In genomic region chr18:12032786-12033642, GRCh38 we compare ENCODE assay signal across 14 cellular contexts. TPM values are rescaled to one million over a fixed set of nuclear protein-coding genes. Genes with fewer than 3 reads are reported as not detected.
DNase-seq lines count a peak whose midpoint lies in the region; ATAC-seq, FAIRE-seq and TF ChIP-seq lines count a peak whose summit lies in the region.
"Had no signal": no experiment of that assay in that cellular context is flagged by ENCODE, and none has a peak within 500 bp of the region (broad histone marks: within the 10 kb centered on the region; RNA-seq: fewer than 3 reads in every experiment).

No MANE protein-coding gene starts in this region.

- H3K9me3 ChIP-seq in H9 (ENCODE audit: control insufficient read depth, low read depth, low read length) (no peaks in the 10 kb centered on the region), keratinocyte (ENCODE audit: control insufficient read depth, low read depth, low read length) (no peaks in the 10 kb centered on the region), suprapubic skin (no peaks in the 10 kb centered on the region)
- H3K9me3 ChIP-seq: SK-N-SH, thoracic aorta had no signal

- BruUV-seq in MCF 10A (replicated peaks; lab: Mats Ljungman, UMichigan): no TSS peak

- no peaks in the 10 kb centered on the region for H4K20me1 ChIP-seq in H9 (ENCODE audit: control insufficient read depth, insufficient read depth, insufficient read length)
- no peaks in the 10 kb centered on the region for H4K20me1 ChIP-seq in keratinocyte (ENCODE audit: control insufficient read depth, extremely low read depth, insufficient read depth, low read length)

- H3K36me3 ChIP-seq in keratinocyte (ENCODE audit: control insufficient read depth in 2 of 2, extremely low read depth in 1 of 2, insufficient read depth in 2 of 2, low read length in 2 of 2) (no peaks in the 10 kb centered on the region), suprapubic skin (peaks cover 5% of the 10 kb centered on the region)

- no peak overlapping the region for H2AK5ac ChIP-seq in H9 (ENCODE audit: insufficient read length, low read length)

- H4K5ac ChIP-seq in H9 (ENCODE audit: insufficient read length, low read depth, low read length): no peak overlapping the region

- H3K27ac Mint-ChIP-seq in H9 (peak overlapping the region in 2 of 3 experiments; percentile 16 to 25; a peak in 5 of 7 replicates), MCF 10A (ENCODE audit: low read depth, unreplicated experiment) (peak overlapping the region; percentile 28)

- peaks cover 8 to 9% of the 10 kb centered on the region in 2 experiments for H3K4me1 Mint-ChIP-seq in H9
- peaks cover 15% of the 10 kb centered on the region for H3K4me1 Mint-ChIP-seq in MCF 10A (ENCODE audit: insufficient read depth, unreplicated experiment)

- no peak overlapping the region for H3K14ac ChIP-seq in H9 (ENCODE audit: insufficient read depth, low read length)

- H3K36me3 Mint-ChIP-seq in H9 (ENCODE audit: insufficient read depth in 1 of 3, low read depth in 3 of 3): peaks cover 23 to 47% (median 47%) of the 10 kb centered on the region in 3 experiments
- peaks cover 21% of the 10 kb centered on the region for H3K36me3 Mint-ChIP-seq in MCF 10A (ENCODE audit: insufficient read depth, unreplicated experiment)

- no peak overlapping the region for H2AFZ ChIP-seq in H9 (ENCODE audit: low read length)
- H2AFZ ChIP-seq in keratinocyte (ENCODE audit: control insufficient read depth, low read length): no peak overlapping the region

- H3K18ac ChIP-seq in H9 (ENCODE audit: insufficient read length, low read depth, low read length): no peak overlapping the region

- no peak overlapping the region for H4K91ac ChIP-seq in H9 (ENCODE audit: insufficient read length, low read depth, low read length)

- no peak overlapping the region for H4K8ac ChIP-seq in H9 (replicated peaks; ENCODE audit: insufficient read length, low read depth, low read length)

- no peaks in the 10 kb centered on the region for H3K79me2 ChIP-seq in H9 (ENCODE audit: insufficient read depth, low read length)
- H3K79me2 ChIP-seq in keratinocyte (ENCODE audit: control insufficient read depth, insufficient read depth, low read length): no peaks in the 10 kb centered on the region

- no peak for ATAC-seq in GM18868 (IDR thresholded peaks at IDR 0.05; ENCODE audit: unreplicated experiment)
- no peak for ATAC-seq in left lobe of liver
- ATAC-seq: activated T-cell treated with anti-CD3 and anti-CD28 coated beads, Interleukin-2, amount 50 U/mL, for 4 hours had no signal

- POLR2A ChIA-PET in MCF 10A (lab: Yijun Ruan, JAX): interaction anchor here (0.6 to 1.2 kb wide), 6 partner anchors 8 to 374 kb away, joined by 3 to 4 read pairs (median 4); no protein-coding TSS in a partner anchor

- peaks cover 12% of the 10 kb centered on the region for H3K27me3 Mint-ChIP-seq in H9 (ENCODE audit: low read depth)
- H3K27me3 Mint-ChIP-seq in MCF 10A (ENCODE audit: insufficient read depth, unreplicated experiment): no peaks in the 10 kb centered on the region

- H2BK12ac ChIP-seq in H9 (ENCODE audit: insufficient read length, low read depth, low read length): no peak overlapping the region

- dilution Hi-C loops in keratinocyte (cut with MboI; ENCODE audit: extremely low pct_ligation_motif_present, low sequenced_read_pairs): no loop called here

- H3K23me2 ChIP-seq in H9 (ENCODE audit: insufficient read length, low read depth, low read length, poor library complexity, severe bottlenecking): no peaks in the 10 kb centered on the region

- H3K9ac ChIP-seq in H9 (ENCODE audit: extremely low read depth, insufficient read length, low read length) (no peak overlapping the region), keratinocyte (ENCODE audit: control insufficient read depth, extremely low read depth, insufficient read depth, low read length) (no peak overlapping the region)
- H3K9ac ChIP-seq: KMS-11, SK-N-SH had no signal

- DNase-seq in H9: no peak
- DNase-seq in MCF 10A (ENCODE audit: unreplicated experiment): peak; percentile 17
- no peak for DNase-seq in keratinocyte (ENCODE audit: low read depth, low spot score)
- DNase-seq in suprapubic skin (ENCODE audit: low spot score in 2 of 2): peak in 1 of 2 donors; percentile 52
- DNase-seq in NCI-H1417 treated with DMSO at 0.1 percent for 48 hours (lab: John Stamatoyannopoulos, UW): no peak
- DNase-seq in left lobe of liver (ENCODE audit: low spot score): no peak
- DNase-seq: activated CD4-positive, CD25-positive, alpha-beta regulatory T cell treated with anti-CD3 and anti-CD28 coated beads, Interleukin-2, amount 50 U/mL, for 72 hours; activated T-cell treated with anti-CD3 and anti-CD28 coated beads, Interleukin-2, amount 50 U/mL, for 4 hours; NCI-H2081; SK-N-SH had no signal

- H3K4ac ChIP-seq in H9 (ENCODE audit: low read depth, low read length): no peak overlapping the region

- TF ChIP-seq EP300 in suprapubic skin (IDR thresholded peaks at IDR 0.05): no peak

- H3K27ac ChIP-seq in H9 (ENCODE audit: insufficient read length, low read depth, low read length) (no peak overlapping the region), keratinocyte (ENCODE audit: control insufficient read depth, insufficient read depth, low read length) (no peak overlapping the region), suprapubic skin (peak overlapping the region; percentile 75)
- H3K27ac ChIP-seq: KMS-11, thoracic aorta had no signal

- no peak overlapping the region for H3T11ph ChIP-seq in H9 (ENCODE audit: low read length)

- H3K27me3 ChIP-seq in H9 (ENCODE audit: insufficient read depth, low read length) (peaks cover 3% of the 10 kb centered on the region; the same call in 1 of the 2 replicates), keratinocyte (ENCODE audit: control insufficient read depth, extremely low read depth, insufficient read depth, low read length) (no peaks in the 10 kb centered on the region), suprapubic skin (no peaks in the 10 kb centered on the region)

- no CpG with 5 or more reads among the region's 11 CpGs for WGBS in H9 (ENCODE audit: extremely low coverage, insufficient read length, low lambda C conversion rate)
- WGBS in suprapubic skin: 82% methylated on average over 11 of the region's 11 CpGs

- H3K9me1 ChIP-seq in keratinocyte (ENCODE audit: control insufficient read depth, extremely low read depth, insufficient read depth, low read length): no peaks in the 10 kb centered on the region

- CTCF ChIA-PET in MCF 10A (lab: Yijun Ruan, JAX): interaction anchor here (0.6 to 1.9 kb wide), 7 partner anchors 37 to 596 kb away, joined by 3 to 10 read pairs (median 4); partner anchors contain the start of gene MPPE1

- H3K79me1 ChIP-seq in H9 (ENCODE audit: insufficient read depth, low read depth, low read length, poor library complexity, severe bottlenecking): no peaks in the 10 kb centered on the region

- H3K56ac ChIP-seq in H9 (ENCODE audit: insufficient read length, low read depth, low read length): no peak overlapping the region

- H2BK20ac ChIP-seq in H9 (ENCODE audit: low read depth, low read length, poor library complexity, severe bottlenecking): no peak overlapping the region

- no peak overlapping the region for H3K4me2 ChIP-seq in H9 (ENCODE audit: insufficient read depth, insufficient read length, low read length)
- H3K4me2 ChIP-seq in keratinocyte (ENCODE audit: control insufficient read depth, extremely low read depth, insufficient read depth, low read depth, low read length): no peak overlapping the region
- H3K4me2 ChIP-seq: KMS-11, SK-N-SH had no signal

- FAIRE-seq in keratinocyte (lab: Jason Lieb, UNC): peak; percentile 52
- FAIRE-seq: endometrium had no signal

- no peak for TF ChIP-seq CTCF in H9 (conservative IDR thresholded peaks at IDR 0.05)
- no peak for TF ChIP-seq CTCF in MCF 10A (IDR thresholded peaks at IDR 0.05; ENCODE audit: unreplicated experiment)
- TF ChIP-seq CTCF in keratinocyte (optimal IDR thresholded peaks at IDR 0.05 in 1 of 3, IDR thresholded peaks at IDR 0.05 in 1 of 3, conservative IDR thresholded peaks at IDR 0.05 in 1 of 3; ENCODE audit: extremely low read depth in 1 of 3, insufficient read depth in 2 of 3, low read length in 3 of 3): no peak
- TF ChIP-seq CTCF in suprapubic skin (IDR thresholded peaks at IDR 0.05): no peak

- H3K9me3 Mint-ChIP-seq in H9 (no peaks in the 10 kb centered on the region; a peak in 2 of 5 replicates), MCF 10A (ENCODE audit: unreplicated experiment) (no peaks in the 10 kb centered on the region)
- H3K9me3 Mint-ChIP-seq: activated T-cell treated with anti-CD3 and anti-CD28 coated beads, Interleukin-2, amount 50 U/mL, for 4 hours had no signal

- peak in 1 of 2 donors; percentile 26 for TF ChIP-seq POLR2A in suprapubic skin (IDR thresholded peaks at IDR 0.05)

- H3K4me3 ChIP-seq in keratinocyte (ENCODE audit: control insufficient read depth in 2 of 3, extremely low read depth in 1 of 3, insufficient read depth in 2 of 3, low read depth in 1 of 3, low read length in 3 of 3) (no peak overlapping the region), suprapubic skin (no peak overlapping the region)
- H3K4me3 ChIP-seq: thoracic aorta had no signal

- H3K4me1 ChIP-seq in H9 (ENCODE audit: insufficient read depth, low read length) (no peaks in the 10 kb centered on the region), keratinocyte (ENCODE audit: control insufficient read depth, extremely low read depth, insufficient read depth, low read length) (peaks cover 13% of the 10 kb centered on the region), suprapubic skin (peaks cover 53% of the 10 kb centered on the region)

- no peak overlapping the region for H2BK5ac ChIP-seq in H9 (ENCODE audit: insufficient read length, low read length)

- intact Hi-C loops in MCF 10A (cut with micrococcal nuclease): no loop called here

- no peak overlapping the region for H2BK120ac ChIP-seq in H9 (ENCODE audit: low read depth, low read length, poor library complexity, severe bottlenecking)

- no peak overlapping the region for H3K4me3 Mint-ChIP-seq in H9
- H3K4me3 Mint-ChIP-seq in MCF 10A (ENCODE audit: unreplicated experiment): no peak overlapping the region
- H3K4me3 Mint-ChIP-seq: activated T-cell treated with anti-CD3 and anti-CD28 coated beads, Interleukin-2, amount 50 U/mL, for 4 hours had no signal

- H2BK15ac ChIP-seq in H9 (ENCODE audit: low read depth, low read length): no peak overlapping the region

- no peak overlapping the region for H3K23ac ChIP-seq in H9 (ENCODE audit: insufficient read length, low read depth, low read length)

RNA-seq across cellular contexts. Expression of gene IMPA2, which starts 51.7 kb away (rescaled TPM):
- total RNA-seq in H9 (2021) (69.1 and 73.8 TPM in 2 replicates), MCF 10A (2022) (8.8 and 12.8 TPM in 2 replicates), suprapubic skin (100 to 1,000 TPM; 234 to 396 (median 363) TPM), left lobe of liver (51.3 TPM)
- polyA plus RNA-seq in keratinocyte: 9.9 to 18.7 TPM (median 17.6 TPM) in 3 replicates
- polyA plus RNA-seq in keratinocyte (2011; ENCODE audit: low read depth): 66.4 TPM
- polyA plus RNA-seq in keratinocyte (2011; cell fraction: cytosol; rRNA removed): 11.2 and 14.0 TPM in 2 replicates
- 11.4 TPM in 2 replicates for polyA plus RNA-seq in keratinocyte (2011; cell fraction: nucleus; rRNA removed)
- polyA plus RNA-seq in keratinocyte (2012; ENCODE audit: low replicate concordance): 11.0 and 143 TPM in 2 replicates
- 12.0 to 15.1 TPM (median 12.1 TPM) in 3 replicates for polyA minus RNA-seq in keratinocyte
- 12.5 TPM for polyA minus RNA-seq in keratinocyte (2011; cell fraction: cytosol; rRNA and poly(A)+ RNA removed)
- polyA minus RNA-seq in keratinocyte (2011; cell fraction: nucleus; rRNA and poly(A)+ RNA removed): 4.2 and 4.6 TPM in 2 replicates
